In genomic region chr4:26163425-26164362, GRCh38 we compare ENCODE assay signal across 19 cellular contexts.
DNase-seq lines count a peak whose midpoint lies in the region; ATAC-seq and TF ChIP-seq lines count a peak whose summit lies in the region.
"Had no signal": no experiment of that assay in that cellular context is flagged by ENCODE, and none has a peak within 500 bp of the region (broad histone marks: within the 10 kb centered on the region; RNA-seq: fewer than 3 reads in every experiment).

No MANE protein-coding gene starts in this region.

- no peaks in the 10 kb centered on the region for H3K27me3 ChIP-seq in PC-3 (ENCODE audit: low read length)
- no peaks in the 10 kb centered on the region for H3K27me3 ChIP-seq in esophagus squamous epithelium

- peaks cover 7 to 13% of the 10 kb centered on the region in 2 donors for H3K36me3 Mint-ChIP-seq in activated T-cell treated with anti-CD3 and anti-CD28 coated beads, Interleukin-2, amount 50 U/mL, for 72 hours (ENCODE audit: insufficient read depth in 2 of 2)
- peaks cover 5% of the 10 kb centered on the region for H3K36me3 Mint-ChIP-seq in WTC11
- no peaks in the 10 kb centered on the region for H3K36me3 Mint-ChIP-seq in mesothelial cell of epicardium
- H3K36me3 Mint-ChIP-seq: CD14-positive monocyte had no signal

- no TSS peak for BruUV-seq in PC-3 (replicated peaks; lab: Mats Ljungman, UMichigan)

- H3K4me3 ChIP-seq in PC-3 (ENCODE audit: low read length) (no peak overlapping the region), esophagus squamous epithelium (peak overlapping the region in 2 of 4 donors; percentile 6 to 15)
- H3K4me3 ChIP-seq: A549, K562 had no signal

- H2AFZ ChIP-seq in PC-3 (ENCODE audit: low read length), result no peak overlapping the region

- POLR2A ChIA-PET in WTC11 (lab: Charles Lee), result interaction anchor here (0.6 kb wide), 1 partner anchor 107 kb away, joined by 4 read pairs; no protein-coding TSS in a partner anchor
- POLR2A ChIA-PET in PC-3 (lab: Charles Lee; ENCODE audit: unreplicated experiment), result no interaction called here

- peaks cover 12% of the 10 kb centered on the region for H3K4me1 Mint-ChIP-seq in activated T-cell treated with anti-CD3 and anti-CD28 coated beads, Interleukin-2, amount 50 U/mL, for 72 hours (ENCODE audit: low read depth)
- H3K4me1 Mint-ChIP-seq in WTC11 (peaks cover 16% of the 10 kb centered on the region), mesothelial cell of epicardium (peaks cover 15% of the 10 kb centered on the region)

- H3K4me1 ChIP-seq in PC-3 (ENCODE audit: insufficient read depth, low read length) (no peaks in the 10 kb centered on the region), esophagus squamous epithelium (no peaks in the 10 kb centered on the region)
- H3K4me1 ChIP-seq: A549, Caco-2 had no signal

- no peak for ATAC-seq in activated T-cell treated with anti-CD3 and anti-CD28 coated beads, Interleukin-2, amount 50 U/mL, for 72 hours (replicated peaks in 1 of 2)
- peak; percentile 48; the same call in 1 of the 2 replicates for ATAC-seq in WTC11
- ATAC-seq in PC-3, result no peak
- ATAC-seq: A549, K562 had no signal

- H3K27ac ChIP-seq in PC-3 (ENCODE audit: low read length) (no peak overlapping the region), esophagus squamous epithelium (no peak overlapping the region)
- H3K27ac ChIP-seq: A549, HL-60, RWPE1 had no signal

- H3K4me3 Mint-ChIP-seq in activated T-cell treated with anti-CD3 and anti-CD28 coated beads, Interleukin-2, amount 50 U/mL, for 72 hours, result no peak overlapping the region
- H3K4me3 Mint-ChIP-seq in WTC11 (no peak overlapping the region), mesothelial cell of epicardium (no peak overlapping the region)
- H3K4me3 Mint-ChIP-seq: CD14-positive monocyte had no signal

- no peaks in the 10 kb centered on the region for H3F3A ChIP-seq in PC-3 (ENCODE audit: low read length, unreplicated experiment)

- WGBS in esophagus squamous epithelium, 2 donors, result 79 to 84% methylated on average over 9 of the region's 9 CpGs

- H3K9ac ChIP-seq in PC-3 (ENCODE audit: low read length), result no peak overlapping the region

- H3K36me3 ChIP-seq in PC-3 (ENCODE audit: low read depth, low read length), result no peaks in the 10 kb centered on the region
- H3K36me3 ChIP-seq in esophagus squamous epithelium, result no peaks in the 10 kb centered on the region

- H3K9me3 ChIP-seq in PC-3 (ENCODE audit: low read length) (no peaks in the 10 kb centered on the region), esophagus squamous epithelium (no peaks in the 10 kb centered on the region)
- H3K9me3 ChIP-seq: A549, Caco-2 had no signal

- peaks cover 1 to 4% of the 10 kb centered on the region in 2 donors for H3K9me3 Mint-ChIP-seq in activated T-cell treated with anti-CD3 and anti-CD28 coated beads, Interleukin-2, amount 50 U/mL, for 72 hours
- H3K9me3 Mint-ChIP-seq in WTC11, result peaks cover 15% of the 10 kb centered on the region
- peaks cover 8% of the 10 kb centered on the region for H3K9me3 Mint-ChIP-seq in mesothelial cell of epicardium

- no peaks in the 10 kb centered on the region for H4K20me1 ChIP-seq in PC-3 (ENCODE audit: low read length)

- TF ChIP-seq POLR2A in esophagus squamous epithelium (IDR thresholded peaks at IDR 0.05), result no peak

- no peaks in the 10 kb centered on the region for H3K27me3 Mint-ChIP-seq in activated T-cell treated with anti-CD3 and anti-CD28 coated beads, Interleukin-2, amount 50 U/mL, for 72 hours (ENCODE audit: low read depth)
- H3K27me3 Mint-ChIP-seq in WTC11 (ENCODE audit: low read depth) (no peaks in the 10 kb centered on the region), mesothelial cell of epicardium (ENCODE audit: low read depth) (no peaks in the 10 kb centered on the region)

- no peak for DNase-seq in activated T-cell treated with anti-CD3 and anti-CD28 coated beads, Interleukin-2, amount 50 U/mL, for 72 hours
- DNase-seq in activated T-cell treated with anti-CD3 and anti-CD28 coated beads for 4 hours (no peak), WTC11 (ENCODE audit: low spot score) (no peak), mesothelial cell of epicardium (ENCODE audit: low spot score in 2 of 2, unreplicated experiment in 2 of 2) (no peak), anterior cingulate cortex (lab: John Stamatoyannopoulos, UW) (no peak), PC-3 (no peak), esophagus squamous epithelium (lab: John Stamatoyannopoulos, UW) (no peak)
- DNase-seq: Caco-2; GDM1; NCI-H146; NCI-H226; NCI-H526; NK-92 treated with Interleukin-12 subunit alpha and Interleukin-12 subunit beta, amount 100 ng/mL, for 24 hours; OCI-M1 had no signal

- TF ChIP-seq CTCF in WTC11 (IDR thresholded peaks at IDR 0.05), result no peak
- TF ChIP-seq CTCF in mesothelial cell of epicardium (IDR thresholded peaks at IDR 0.05; ENCODE audit: unreplicated experiment), result no peak
- TF ChIP-seq CTCF in PC-3 (conservative IDR thresholded peaks at IDR 0.05; ENCODE audit: low read depth, low read length), result no peak
- TF ChIP-seq CTCF in esophagus squamous epithelium (IDR thresholded peaks at IDR 0.05), result no peak

- no peaks in the 10 kb centered on the region for H3K79me2 ChIP-seq in PC-3 (ENCODE audit: low read length)

- no peak overlapping the region for H3K4me2 ChIP-seq in PC-3 (ENCODE audit: low read length)
- H3K4me2 ChIP-seq: A549 had no signal

- H3K9me2 ChIP-seq in PC-3 (replicated peaks; ENCODE audit: low read length), result no peaks in the 10 kb centered on the region

- CTCF ChIA-PET in WTC11 (lab: Charles Lee), result interaction anchor here (0.6 to 1.2 kb wide), 3 partner anchors 13 to 176 kb away, joined by 3 to 5 read pairs (median 3); no protein-coding TSS in a partner anchor
- CTCF ChIA-PET in PC-3 (lab: Charles Lee), result no interaction called here

- intact Hi-C loops in PC-3 (cut with micrococcal nuclease), result no loop called here
- intact Hi-C loops in esophagus squamous epithelium (cut with DNase I), result no loop called here

- H3K27ac Mint-ChIP-seq in activated T-cell treated with anti-CD3 and anti-CD28 coated beads, Interleukin-2, amount 50 U/mL, for 72 hours, result peak overlapping the region; percentile 19
- H3K27ac Mint-ChIP-seq in WTC11 (peak overlapping the region; percentile 75), mesothelial cell of epicardium (peak overlapping the region; percentile 82)
- H3K27ac Mint-ChIP-seq: CD14-positive monocyte had no signal

TF ChIP-seq in WTC11, 78 proteins besides CTCF, POLR2A, EP300 and RAD21:
- TF ChIP-seq ZMAT4 (CRISPR knock-in tag; IDR thresholded peaks at IDR 0.05), result no peak

Comparison
In these comparisons a context has a peak if more than half of its experiments do, and no peak if none do; other contexts are left out.
1. H3K27ac Mint-ChIP-seq: peak in every context shown above with its lines; median percentile 82 in mesothelial cell of epicardium; 75 in WTC11; 19 in activated T-cell treated with anti-CD3 and anti-CD28 coated beads, Interleukin-2, amount 50 U/mL, for 72 hours.